In the genomic region with DNA sequence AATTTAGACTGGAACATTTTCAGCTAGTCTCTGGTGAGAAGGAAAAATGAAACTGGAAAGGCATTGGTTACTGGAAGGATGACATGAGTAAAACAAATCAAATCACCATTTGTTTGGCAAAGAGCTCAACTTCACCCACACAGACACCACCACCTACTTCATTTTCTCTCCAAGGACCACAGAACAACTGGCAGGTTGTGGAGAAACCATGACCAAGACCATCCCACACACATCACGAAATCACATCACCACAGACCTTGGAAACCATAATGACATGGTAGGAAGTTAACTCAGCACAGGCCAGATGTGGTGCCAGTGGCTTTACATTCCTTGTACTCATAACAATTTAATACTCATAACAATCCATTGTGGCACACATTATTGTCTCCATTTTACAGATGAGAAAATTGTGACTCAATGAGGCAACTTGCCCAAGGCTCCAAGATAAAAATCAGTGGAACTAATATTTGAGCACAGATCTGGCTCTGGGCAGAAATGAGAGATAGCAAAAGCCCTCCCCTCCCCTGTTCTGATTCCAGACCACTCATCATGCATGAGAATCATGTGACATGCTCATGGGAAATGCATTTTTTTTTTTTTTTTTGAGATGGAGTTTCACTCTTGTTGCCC, we compare ENCODE assay signal across 20 cellular contexts. TPM values are rescaled to one million over a fixed set of nuclear protein-coding genes. Genes with fewer than 3 reads are reported as not detected.
DNase-seq lines count a peak whose midpoint lies in the region; ATAC-seq, FAIRE-seq and TF ChIP-seq lines count a peak whose summit lies in the region.
"Had no signal": no experiment of that assay in that cellular context is flagged by ENCODE, and none has a peak within 500 bp of the region (broad histone marks: within the 10 kb centered on the region; RNA-seq: fewer than 3 reads in every experiment).

No MANE protein-coding gene starts in this region.

- no peaks in the 10 kb centered on the region for H3K4me1 ChIP-seq in astrocyte (ENCODE audit: insufficient read depth, low read length)

- H3K4me2 ChIP-seq in astrocyte (ENCODE audit: low read length): no peak overlapping the region
- H3K4me2 ChIP-seq: hepatocyte had no signal

- TF ChIP-seq CTCF in astrocyte (IDR thresholded peaks at IDR 0.05; ENCODE audit: insufficient read depth, low read depth, low read length): no peak

- H3K36me3 Mint-ChIP-seq in T-helper 17 cell (ENCODE audit: low read depth) (peaks cover 5% of the 10 kb centered on the region), astrocyte (ENCODE audit: low read depth, unreplicated experiment) (peaks cover 6% of the 10 kb centered on the region)

- H3K9me3 ChIP-seq in T-helper 17 cell (ENCODE audit: control insufficient read depth, low read length, poor library complexity, severe bottlenecking) (no peaks in the 10 kb centered on the region), astrocyte (ENCODE audit: insufficient read depth, low read depth, low read length) (peaks cover 6% of the 10 kb centered on the region)

- no peak overlapping the region for H3K4me3 Mint-ChIP-seq in T-helper 17 cell
- H3K4me3 Mint-ChIP-seq in astrocyte (ENCODE audit: unreplicated experiment): no peak overlapping the region
- H3K4me3 Mint-ChIP-seq: activated naive CD8-positive, alpha-beta T cell had no signal

- peak in 2 of 3 experiments; percentile 8 to 33 for DNase-seq in activated CD8-positive, alpha-beta memory T cell treated with anti-CD3 and anti-CD28 coated beads for 48 hours (ENCODE audit: low read depth in 2 of 3, low spot score in 2 of 3)
- DNase-seq in activated CD8-positive, alpha-beta memory T cell treated with anti-CD3 and anti-CD28 coated beads for 24 hours: no peak
- DNase-seq in T-helper 17 cell (no peak), astrocyte (ENCODE audit: low read depth) (peak; percentile 58), mucosa of gallbladder (ENCODE audit: low spot score) (no peak), hepatic stellate cell (ENCODE audit: low spot score) (no peak), iPS-NIHi11 (ENCODE audit: low spot score) (no peak)
- DNase-seq in stimulated activated CD8-positive, alpha-beta memory T cell treated with anti-CD3 and anti-CD28 coated beads, Interleukin-2, amount 100 ng/mL, for 48 hours (ENCODE audit: low read depth in 2 of 2): peak; percentile 27 to 55
- DNase-seq: Calu3, cerebellar nuclear complex, erythroblast, left cardiac atrium, NCI-H1417, NCI-H345 had no signal

- H3K27ac Mint-ChIP-seq in T-helper 17 cell: peak overlapping the region; percentile 14
- H3K27ac Mint-ChIP-seq in astrocyte (ENCODE audit: unreplicated experiment): no peak overlapping the region
- H3K27ac Mint-ChIP-seq: activated naive CD8-positive, alpha-beta T cell had no signal

- H3K79me2 ChIP-seq in astrocyte (ENCODE audit: insufficient read depth, low read length): no peaks in the 10 kb centered on the region
- H3K79me2 ChIP-seq: hepatocyte had no signal

- no peaks in the 10 kb centered on the region for H3K36me3 ChIP-seq in astrocyte (ENCODE audit: insufficient read depth, low read length)

- H3K4me1 Mint-ChIP-seq in T-helper 17 cell: peaks cover 15% of the 10 kb centered on the region
- peaks cover 2% of the 10 kb centered on the region for H3K4me1 Mint-ChIP-seq in astrocyte (ENCODE audit: low read depth, unreplicated experiment)

- no peak for ATAC-seq in T-helper 17 cell
- ATAC-seq: left cardiac atrium had no signal

- H3K9ac ChIP-seq in astrocyte (ENCODE audit: low read length): no peak overlapping the region

- no peaks in the 10 kb centered on the region for H3K27me3 ChIP-seq in astrocyte (ENCODE audit: insufficient read depth, low read length)
- H3K27me3 ChIP-seq: hepatocyte had no signal

- H2AFZ ChIP-seq in astrocyte (ENCODE audit: low read depth, low read length): no peak overlapping the region
- H2AFZ ChIP-seq: hepatocyte had no signal

- FAIRE-seq in astrocyte (lab: Jason Lieb, UNC): no peak
- FAIRE-seq: H1 had no signal

- no peak overlapping the region for H3K4me3 ChIP-seq in astrocyte (ENCODE audit: insufficient read depth, low read depth, low read length)
- H3K4me3 ChIP-seq: hepatocyte had no signal

- H3K27me3 Mint-ChIP-seq in T-helper 17 cell: no peaks in the 10 kb centered on the region
- H3K27me3 Mint-ChIP-seq in astrocyte (ENCODE audit: low read depth, unreplicated experiment): peaks cover 1% of the 10 kb centered on the region
- H3K27me3 Mint-ChIP-seq: activated naive CD8-positive, alpha-beta T cell had no signal

- H3K9me3 Mint-ChIP-seq in astrocyte (ENCODE audit: unreplicated experiment): peaks cover 17% of the 10 kb centered on the region

- no peaks in the 10 kb centered on the region for H4K20me1 ChIP-seq in astrocyte (ENCODE audit: insufficient read depth, low read length)

- H3K27ac ChIP-seq in astrocyte (ENCODE audit: low read depth, low read length): no peak overlapping the region
- H3K27ac ChIP-seq: hepatocyte had no signal

RNA-seq across cellular contexts. Expression of gene OR1K1, which starts 7.5 kb away (rescaled TPM):
- total RNA-seq in T-helper 17 cell: not detected
- not detected in 2 replicates for total RNA-seq in astrocyte
- not detected for total RNA-seq in mucosa of gallbladder
- total RNA-seq: A673, Calu3, H1, hepatocyte, left cardiac atrium, pulmonary artery endothelial cell, temporal lobe had no signal

RNA-seq across cellular contexts. Expression of gene OR5C1, which starts 18.7 kb away (rescaled TPM):
- total RNA-seq in T-helper 17 cell (not detected), astrocyte (not detected in 2 replicates), mucosa of gallbladder (not detected)
- total RNA-seq: A673, Calu3, H1, hepatocyte, left cardiac atrium, pulmonary artery endothelial cell, temporal lobe had no signal

RNA-seq across cellular contexts. Expression of gene PDCL, which starts 21.0 kb away (rescaled TPM):
- total RNA-seq in T-helper 17 cell: 10 to 100 TPM; 13.6 to 14.4 TPM
- total RNA-seq in astrocyte: 21.5 and 23.9 TPM in 2 replicates
- 22.9 TPM for total RNA-seq in mucosa of gallbladder

Comparison
In these comparisons a context has a peak if more than half of its experiments do, and no peak if none do; other contexts are left out.
1. DNase-seq: peak in activated CD8-positive, alpha-beta memory T cell treated with anti-CD3 and anti-CD28 coated beads for 48 hours (2 of 3), astrocyte (single experiment) and stimulated activated CD8-positive, alpha-beta memory T cell treated with anti-CD3 and anti-CD28 coated beads, Interleukin-2, amount 100 ng/mL, for 48 hours (2 of 2); none in activated CD8-positive, alpha-beta memory T cell treated with anti-CD3 and anti-CD28 coated beads for 24 hours (single experiment), T-helper 17 cell (0 of 3), mucosa of gallbladder (single experiment), hepatic stellate cell (single experiment) and iPS-NIHi11 (single experiment).